ENCODE assay signal across 21 cellular contexts in the genomic region with DNA sequence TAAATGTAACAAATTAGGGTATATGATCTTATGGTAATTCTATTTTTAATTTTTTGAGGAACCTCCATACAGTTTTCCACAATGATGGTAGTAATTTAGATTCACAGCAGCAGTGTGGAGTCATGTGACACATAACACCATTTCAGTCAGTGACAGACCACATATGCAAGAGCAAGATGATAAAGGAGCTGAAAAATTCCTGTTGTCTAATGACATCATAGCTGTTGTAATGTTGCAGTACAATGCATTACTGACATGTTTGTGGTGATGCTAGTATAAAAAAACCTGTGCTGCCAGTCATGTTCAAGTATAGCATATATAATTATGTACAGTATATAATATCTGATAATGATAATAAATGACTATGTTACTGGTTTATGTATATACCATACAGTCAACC. TPM values are rescaled to one million over a fixed set of nuclear protein-coding genes. Genes with fewer than 3 reads are reported as not detected.
"Had no signal": no experiment of that assay in that cellular context is flagged by ENCODE, and none has a peak within 500 bp of the region (broad histone marks: within the 10 kb centered on the region; RNA-seq: fewer than 3 reads in every experiment).

No MANE protein-coding gene starts in this region.

- H3K79me2 ChIP-seq: parathyroid adenoma had no signal

- H2AFZ ChIP-seq: parathyroid adenoma had no signal

- H3K9ac ChIP-seq: parathyroid adenoma had no signal

- H3K27me3 ChIP-seq: body of pancreas, left lung, sigmoid colon, spleen, upper lobe of right lung had no signal

- H3K9me3 ChIP-seq: upper lobe of right lung had no signal

- H3K4me1 ChIP-seq: left lung, parathyroid adenoma, sigmoid colon, spleen, upper lobe of right lung had no signal

- FAIRE-seq: keratinocyte, TTC549 had no signal

- H3K27ac ChIP-seq: body of pancreas, coronary artery, left lung, parathyroid adenoma, sigmoid colon, spleen, thoracic aorta, upper lobe of right lung had no signal

- DNase-seq: activated CD4-positive, alpha-beta T cell treated with anti-CD3 and anti-CD28 coated beads for 36 hours; activated CD4-positive, alpha-beta T cell treated with anti-CD3 and anti-CD28 coated beads, Interleukin-2, amount 50 U/mL, for 48 hours; activated gamma-delta T cell treated with Interleukin-2 at 50 U/mL for 16 hours; amniotic stem cell; body of pancreas; central memory CD4-positive, alpha-beta T cell; hippocampal formation; left lung; midbrain; sigmoid colon; spleen; stimulated activated naive B cell treated with anti-CD40 and anti-IgM and Interleukin-4, amounts not matched to agents 10 μg/mL and 1 μg/mL and 100 μg/mL, for 72 hours; upper lobe of right lung had no signal

- H3K36me3 ChIP-seq: left lung, sigmoid colon, spleen, thoracic aorta, upper lobe of right lung had no signal

- H3K4me3 ChIP-seq: body of pancreas, coronary artery, left lung, sigmoid colon, spleen, thoracic aorta, upper lobe of right lung had no signal

- ATAC-seq: activated CD4-positive, alpha-beta T cell treated with anti-CD3 and anti-CD28 coated beads for 36 hours; body of pancreas; left lung; stimulated activated naive B cell treated with anti-CD40 and anti-IgM and Interleukin-4, amounts not matched to agents 10 μg/mL and 1 μg/mL and 100 μg/mL, for 72 hours; upper lobe of right lung; WTC11 had no signal

RNA-seq across cellular contexts. Expression of gene EMCN, which starts 28.5 kb away (rescaled TPM):
- total RNA-seq: activated CD4-positive, alpha-beta T cell treated with anti-CD3 and anti-CD28 coated beads for 36 hours; activated T-helper 1 cell treated with anti-CD3 and anti-CD28 coated beads, Interleukin-12 subunit alpha, Interleukin-12 subunit beta, Interleukin-2, Interleukin-4 antibody, amounts not matched to agents 30 ng/mL and 10 ng/mL and 1 ng/mL, durations not matched to agents 14 hours and 24 hours and 36 hours; T-helper 2 cell treated with Interferon-gamma antibody and Interleukin-4, amounts not matched to agents 100 ng/mL and 5 ng/mL, for 36 hours; WTC11 had no signal
- polyA plus RNA-seq: keratinocyte had no signal
